ENCODE assay signal across 2 cellular contexts in the genomic region with DNA sequence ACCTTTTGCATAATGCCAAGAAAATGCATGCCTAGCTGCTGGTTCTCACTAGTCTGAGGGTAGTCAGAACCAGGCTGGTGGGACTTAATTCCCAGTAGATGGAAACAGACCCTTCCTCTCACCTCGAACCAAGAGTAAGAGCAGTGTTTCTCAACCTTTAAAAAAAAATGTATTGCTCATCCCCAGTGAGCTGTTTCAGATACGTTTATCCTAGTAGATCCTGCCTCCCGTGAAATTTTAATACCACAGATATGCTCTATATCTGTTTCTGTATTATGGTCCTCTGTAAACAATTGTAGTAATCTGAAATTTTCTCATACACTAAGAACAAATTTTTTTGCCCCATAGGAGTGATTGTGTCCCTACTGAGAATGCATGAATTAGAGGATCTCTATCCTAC.
TF ChIP-seq lines count a peak whose summit lies in the region.

No MANE protein-coding gene starts in this region.

TF ChIP-seq in IMR-90, 13 proteins besides CTCF, POLR2A, EP300 and RAD21:
- TF ChIP-seq RFX5 (IDR thresholded peaks at IDR 0.05; ENCODE audit: low read depth, low read length) (no peak), MAZ (IDR thresholded peaks at IDR 0.05; ENCODE audit: borderline replicate concordance, low read depth, low read length) (no peak), SMC3 (IDR thresholded peaks at IDR 0.05; ENCODE audit: low read depth, low read length) (no peak), CEBPB (IDR thresholded peaks at IDR 0.05; ENCODE audit: low read depth, low read length) (peak; percentile 35; the same call in 1 of the 2 replicates)
- TF ChIP-seq, protein P1, sequence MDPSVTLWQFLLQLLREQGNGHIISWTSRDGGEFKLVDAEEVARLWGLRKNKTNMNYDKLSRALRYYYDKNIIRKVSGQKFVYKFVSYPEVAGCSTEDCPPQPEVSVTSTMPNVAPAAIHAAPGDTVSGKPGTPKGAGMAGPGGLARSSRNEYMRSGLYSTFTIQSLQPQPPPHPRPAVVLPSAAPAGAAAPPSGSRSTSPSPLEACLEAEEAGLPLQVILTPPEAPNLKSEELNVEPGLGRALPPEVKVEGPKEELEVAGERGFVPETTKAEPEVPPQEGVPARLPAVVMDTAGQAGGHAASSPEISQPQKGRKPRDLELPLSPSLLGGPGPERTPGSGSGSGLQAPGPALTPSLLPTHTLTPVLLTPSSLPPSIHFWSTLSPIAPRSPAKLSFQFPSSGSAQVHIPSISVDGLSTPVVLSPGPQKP (IDR thresholded peaks at IDR 0.05; ENCODE audit: borderline replicate concordance, low read depth, low read length), result no peak

TF ChIP-seq in GM12891, 5 proteins besides CTCF, POLR2A, EP300 and RAD21:
- no peak for TF ChIP-seq POU2F2 (IDR thresholded peaks at IDR 0.05; ENCODE audit: low read depth, low read length)
- TF ChIP-seq POLR2AphosphoS5 (IDR thresholded peaks at IDR 0.05; ENCODE audit: low read depth, low read length), result no peak
- no peak for TF ChIP-seq SPI1 (IDR thresholded peaks at IDR 0.05; ENCODE audit: low read depth, low read length)
- no peak for TF ChIP-seq TAF1 (IDR thresholded peaks at IDR 0.05; ENCODE audit: low read depth, low read length)
- TF ChIP-seq PAX5 (IDR thresholded peaks at IDR 0.05; ENCODE audit: insufficient read depth, low read length, severe bottlenecking), result no peak
